In genomic region chr18:36047521-36047920, GRCh38 we compare ENCODE assay signal across 24 cellular contexts.
"Had no signal": no experiment of that assay in that cellular context is flagged by ENCODE, and none has a peak within 500 bp of the region (broad histone marks: within the 10 kb centered on the region; RNA-seq: fewer than 3 reads in every experiment).

No MANE protein-coding gene starts in this region.

- H3K27ac Mint-ChIP-seq: activated naive CD4-positive, alpha-beta T cell treated with anti-CD3 and anti-CD28 coated beads, Interleukin-2, amount 50 U/mL, for 72 hours; activated T-cell treated with anti-CD3 and anti-CD28 coated beads, Interleukin-2, amount 50 U/mL, for 24 hours; activated T-helper 17 cell treated with anti-CD3 and anti-CD28 coated beads, Interleukin-2, amount 50 U/mL, for 72 hours; endodermal cell; nephron; stimulated activated naive CD8-positive, alpha-beta T cell treated with anti-CD3 and anti-CD28 coated beads, Interleukin-15, Interleukin-2, amounts not matched to agents 100 ng/mL and 50 ng/mL, for 24 hours had no signal

- H3K36me3 ChIP-seq: ascending aorta, colonic mucosa, gastrocnemius medialis, left lung, neutrophil, ovary, prostate gland, thyroid gland, upper lobe of right lung had no signal

- DNase-seq: activated CD8-positive, alpha-beta memory T cell treated with anti-CD3 and anti-CD28 coated beads, Interleukin-2, amount 50 U/mL, for 4 hours; activated T-cell treated with anti-CD3 and anti-CD28 coated beads, Interleukin-2, amount 50 U/mL, for 24 hours; central memory CD4-positive, alpha-beta T cell; colonic mucosa; endodermal cell; esophagus squamous epithelium; gastrocnemius medialis; hippocampal formation; kidney glomerular epithelial cell; left lung; ovary; spleen; stimulated activated CD4-positive, alpha-beta T cell treated with anti-CD3 and anti-CD28 coated beads, Interleukin-4, amount 100 ng/mL, for 24 hours; substantia nigra; thyroid gland; upper lobe of right lung had no signal

- H3K27me3 Mint-ChIP-seq: activated T-cell treated with anti-CD3 and anti-CD28 coated beads, Interleukin-2, amount 50 U/mL, for 24 hours; activated T-helper 17 cell treated with anti-CD3 and anti-CD28 coated beads, Interleukin-2, amount 50 U/mL, for 72 hours; stimulated activated naive CD8-positive, alpha-beta T cell treated with anti-CD3 and anti-CD28 coated beads, Interleukin-15, Interleukin-2, amounts not matched to agents 100 ng/mL and 50 ng/mL, for 24 hours had no signal

- H3K27me3 ChIP-seq: ascending aorta, colonic mucosa, esophagus squamous epithelium, gastrocnemius medialis, left lung, neutrophil, ovary, spleen, thyroid gland, upper lobe of right lung had no signal

- H3K4me1 Mint-ChIP-seq: nephron had no signal

- H3K4me1 ChIP-seq: ascending aorta, colonic mucosa, esophagus squamous epithelium, left lung, prostate gland had no signal

- ATAC-seq: activated naive CD4-positive, alpha-beta T cell treated with anti-CD3 and anti-CD28 coated beads, Interleukin-2, amount 50 U/mL, for 72 hours; activated T-helper 17 cell treated with anti-CD3 and anti-CD28 coated beads, Interleukin-2, amount 50 U/mL, for 72 hours; gastrocnemius medialis; left lung; upper lobe of right lung had no signal

- H3K4me3 ChIP-seq: ascending aorta, colonic mucosa, esophagus squamous epithelium, gastrocnemius medialis, left lung, lung, ovary, prostate gland, spleen, thyroid gland, upper lobe of right lung had no signal

- H3K27ac ChIP-seq: ascending aorta, colonic mucosa, esophagus squamous epithelium, gastrocnemius medialis, left lung, neutrophil, ovary, prostate gland, spleen, thyroid gland, upper lobe of right lung had no signal

- H3K9me3 ChIP-seq: colonic mucosa, gastrocnemius medialis, neutrophil, ovary, prostate gland, thyroid gland, upper lobe of right lung had no signal

- H3K4me3 Mint-ChIP-seq: activated T-cell treated with anti-CD3 and anti-CD28 coated beads, Interleukin-2, amount 50 U/mL, for 24 hours; activated T-helper 17 cell treated with anti-CD3 and anti-CD28 coated beads, Interleukin-2, amount 50 U/mL, for 72 hours; endodermal cell; nephron; stimulated activated naive CD8-positive, alpha-beta T cell treated with anti-CD3 and anti-CD28 coated beads, Interleukin-15, Interleukin-2, amounts not matched to agents 100 ng/mL and 50 ng/mL, for 24 hours had no signal
